Comparison of ENCODE assay signal across 18 cellular contexts in genomic region chr4:13142191-13142590, GRCh38.
DNase-seq lines count a peak whose midpoint lies in the region; TF ChIP-seq lines count a peak whose summit lies in the region.
"Had no signal": no experiment of that assay in that cellular context is flagged by ENCODE, and none has a peak within 500 bp of the region (broad histone marks: within the 10 kb centered on the region; RNA-seq: fewer than 3 reads in every experiment).

No MANE protein-coding gene starts in this region.

- peak; percentile 21 for DNase-seq in NCI-H82 (lab: John Stamatoyannopoulos, UW)
- no peak for DNase-seq in NCI-H82 treated with DMSO at 0.1 percent for 48 hours (lab: John Stamatoyannopoulos, UW; ENCODE audit: unreplicated experiment)
- peak; percentile 50 for DNase-seq in NCI-H69 (lab: John Stamatoyannopoulos, UW)
- DNase-seq in nephron progenitor cell: no peak
- no peak for DNase-seq in COLO668 (lab: John Stamatoyannopoulos, UW; ENCODE audit: unreplicated experiment)
- DNase-seq in SIG-M5 (lab: John Stamatoyannopoulos, UW): no peak
- DNase-seq: AML-193; CD4-positive, alpha-beta T cell; CD8-positive, alpha-beta T cell; COR-L47; DMS 273 treated with DMSO at 0.1 percent for 48 hours; DMS153; DMS53; DMS79; DND-41; EL; GDM1 had no signal

- peak overlapping the region; percentile 52 for H3K27ac Mint-ChIP-seq in nephron progenitor cell
- H3K27ac Mint-ChIP-seq: B cell; CD4-positive, alpha-beta T cell; CD8-positive, alpha-beta T cell had no signal

- no peaks in the 10 kb centered on the region for H3K36me3 Mint-ChIP-seq in nephron progenitor cell (ENCODE audit: low read depth)
- H3K36me3 Mint-ChIP-seq: CD8-positive, alpha-beta T cell had no signal

- no peaks in the 10 kb centered on the region for H3K27me3 Mint-ChIP-seq in nephron progenitor cell (ENCODE audit: low read depth, poor library complexity)
- H3K27me3 Mint-ChIP-seq: B cell; CD4-positive, alpha-beta T cell had no signal

- no peak overlapping the region for H3K4me3 Mint-ChIP-seq in nephron progenitor cell
- H3K4me3 Mint-ChIP-seq: B cell; CD4-positive, alpha-beta T cell; CD8-positive, alpha-beta T cell had no signal

- TF ChIP-seq CTCF in nephron progenitor cell (IDR thresholded peaks at IDR 0.05): no peak

- H3K4me1 Mint-ChIP-seq in nephron progenitor cell: peaks cover 34% of the 10 kb centered on the region
- H3K4me1 Mint-ChIP-seq: B cell had no signal

- no peaks in the 10 kb centered on the region for H3K9me3 Mint-ChIP-seq in nephron progenitor cell
- H3K9me3 Mint-ChIP-seq: CD4-positive, alpha-beta T cell; CD8-positive, alpha-beta T cell had no signal

Comparison
In these comparisons a context has a peak if more than half of its experiments do, and no peak if none do; other contexts are left out.
1. DNase-seq: peak in NCI-H82 (single experiment) and NCI-H69 (single experiment); none in NCI-H82 treated with DMSO at 0.1 percent for 48 hours (single experiment), nephron progenitor cell (single experiment), COLO668 (single experiment) and SIG-M5 (single experiment).